ENCODE assay signal across 8 cellular contexts in genomic region chr14:73784065-73784987, GRCh38.
DNase-seq lines count a peak whose midpoint lies in the region; ATAC-seq and TF ChIP-seq lines count a peak whose summit lies in the region.

No MANE protein-coding gene starts in this region.

- H3K4me3 Mint-ChIP-seq in activated T-cell treated with anti-CD3 and anti-CD28 coated beads, Interleukin-2, amount 50 U/mL, for 4 hours, result peak overlapping the region; percentile 92

- DNase-seq in activated T-cell treated with anti-CD3 and anti-CD28 coated beads, Interleukin-2, amount 50 U/mL, for 4 hours, result no peak
- DNase-seq in activated T-cell treated with anti-CD3 and anti-CD28 coated beads for 4 hours (no peak), upper lobe of left lung (peak in 1 of 2 donors; percentile 61), RKO (ENCODE audit: low spot score) (no peak), DMS114 treated with DMSO at 0.1 percent for 48 hours (lab: John Stamatoyannopoulos, UW; ENCODE audit: unreplicated experiment) (no peak), NCI-H2081 treated with DMSO at 0.1 percent for 48 hours (lab: John Stamatoyannopoulos, UW) (no peak)

- H3K36me3 ChIP-seq in liver (ENCODE audit: control insufficient read depth in 4 of 4, insufficient read depth in 3 of 4, low read depth in 1 of 4, low read length in 3 of 4), result no peaks in the 10 kb centered on the region
- H3K36me3 ChIP-seq in upper lobe of left lung, result peaks cover 0 to 3% (median 0%) of the 10 kb centered on the region in 4 donors

- H3K4me1 ChIP-seq in liver (ENCODE audit: control insufficient read depth in 4 of 4, insufficient read depth in 4 of 4, low read length in 3 of 4), result peaks cover 15 to 46% (median 33%) of the 10 kb centered on the region in 4 donors
- H3K4me1 ChIP-seq in upper lobe of left lung, result peaks cover 42 to 71% (median 44%) of the 10 kb centered on the region in 4 donors

- no peak for TF ChIP-seq EP300 in upper lobe of left lung (IDR thresholded peaks at IDR 0.05)

- H3K36me3 Mint-ChIP-seq in activated T-cell treated with anti-CD3 and anti-CD28 coated beads, Interleukin-2, amount 50 U/mL, for 4 hours (ENCODE audit: insufficient read depth), result peaks cover 2% of the 10 kb centered on the region

- no peaks in the 10 kb centered on the region for H3K27me3 Mint-ChIP-seq in activated T-cell treated with anti-CD3 and anti-CD28 coated beads, Interleukin-2, amount 50 U/mL, for 4 hours (ENCODE audit: low read depth)

- peaks cover 67% of the 10 kb centered on the region for H3K4me1 Mint-ChIP-seq in activated T-cell treated with anti-CD3 and anti-CD28 coated beads, Interleukin-2, amount 50 U/mL, for 4 hours (ENCODE audit: low read depth)

- 44% methylated on average over 10 of the region's 10 CpGs for WGBS in liver
- WGBS in upper lobe of left lung, 2 donors, result 34 to 37% methylated on average over 10 of the region's 10 CpGs

- peak in 1 of 2 donors; percentile 26 for TF ChIP-seq RAD21 in liver (IDR thresholded peaks at IDR 0.05)

- H3K4me3 ChIP-seq in liver (ENCODE audit: low read depth in 1 of 3, low read length in 3 of 3) (no peak overlapping the region), upper lobe of left lung (peak overlapping the region in 1 of 4 donors; percentile 74)

- peak overlapping the region in 1 of 2 donors; percentile 96 for H3K9ac ChIP-seq in liver (ENCODE audit: low read depth in 1 of 2, low read length in 2 of 2)

- no peak for ATAC-seq in activated T-cell treated with anti-CD3 and anti-CD28 coated beads, Interleukin-2, amount 50 U/mL, for 4 hours
- ATAC-seq in upper lobe of left lung (ENCODE audit: low FRiP score in 2 of 2), result peak; percentile 26 to 57

- H3K27me3 ChIP-seq in liver (ENCODE audit: control insufficient read depth in 4 of 4, insufficient read depth in 4 of 4, low read length in 3 of 4) (no peaks in the 10 kb centered on the region), upper lobe of left lung (no peaks in the 10 kb centered on the region)

- H3K9me3 ChIP-seq in liver (ENCODE audit: control insufficient read depth in 4 of 4, low read length in 3 of 4), result no peaks in the 10 kb centered on the region
- no peaks in the 10 kb centered on the region for H3K9me3 ChIP-seq in upper lobe of left lung

- TF ChIP-seq CTCF in liver (IDR thresholded peaks at IDR 0.05; ENCODE audit: low read depth, low read length, missing input control) (no peak), upper lobe of left lung (IDR thresholded peaks at IDR 0.05) (no peak)

- TF ChIP-seq POLR2A in upper lobe of left lung (IDR thresholded peaks at IDR 0.05), result peak in 1 of 4 donors; percentile 11

- H3K27ac ChIP-seq in angular gyrus (ENCODE audit: low read depth, low read length) (peak overlapping the region; percentile 16), liver (ENCODE audit: low read depth in 1 of 2, low read length in 2 of 2) (peak overlapping the region; percentile 90 to 97), upper lobe of left lung (peak overlapping the region; percentile 97 to 99 (median 98))

- no peaks in the 10 kb centered on the region for H3K9me3 Mint-ChIP-seq in activated T-cell treated with anti-CD3 and anti-CD28 coated beads, Interleukin-2, amount 50 U/mL, for 4 hours

TF ChIP-seq in liver, 16 proteins besides CTCF, POLR2A, EP300 and RAD21:
- TF ChIP-seq SP1 (IDR thresholded peaks at IDR 0.05) (peak; percentile 17), RXRA (IDR thresholded peaks at IDR 0.05) (peak; percentile 35 to 37), TAF1 (conservative IDR thresholded peaks at IDR 0.05) (no peak), ZBTB33 (IDR thresholded peaks at IDR 0.05) (no peak), HNF4A (conservative IDR thresholded peaks at IDR 0.05) (peak; percentile 10 to 23), REST (IDR thresholded peaks at IDR 0.05) (no peak), YY1 (IDR thresholded peaks at IDR 0.05) (peak; percentile 63), JUND (IDR thresholded peaks at IDR 0.05) (no peak)
- TF ChIP-seq, protein P1, sequence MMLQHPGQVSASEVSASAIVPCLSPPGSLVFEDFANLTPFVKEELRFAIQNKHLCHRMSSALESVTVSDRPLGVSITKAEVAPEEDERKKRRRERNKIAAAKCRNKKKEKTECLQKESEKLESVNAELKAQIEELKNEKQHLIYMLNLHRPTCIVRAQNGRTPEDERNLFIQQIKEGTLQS (IDR thresholded peaks at IDR 0.05), result no peak
- TF ChIP-seq, protein P2, sequence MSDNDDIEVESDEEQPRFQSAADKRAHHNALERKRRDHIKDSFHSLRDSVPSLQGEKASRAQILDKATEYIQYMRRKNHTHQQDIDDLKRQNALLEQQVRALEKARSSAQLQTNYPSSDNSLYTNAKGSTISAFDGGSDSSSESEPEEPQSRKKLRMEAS (IDR thresholded peaks at IDR 0.05), result peak; percentile 40

Comparison
In these comparisons a context has a peak if more than half of its experiments do, and no peak if none do; other contexts are left out.
1. ATAC-seq: peak in upper lobe of left lung (2 of 2); none in activated T-cell treated with anti-CD3 and anti-CD28 coated beads, Interleukin-2, amount 50 U/mL, for 4 hours (0 of 2).
2. H3K27ac ChIP-seq: peak in every context shown above with its lines; median percentile 98 in upper lobe of left lung; 94 in liver; 16 in angular gyrus.